In the genomic region with DNA sequence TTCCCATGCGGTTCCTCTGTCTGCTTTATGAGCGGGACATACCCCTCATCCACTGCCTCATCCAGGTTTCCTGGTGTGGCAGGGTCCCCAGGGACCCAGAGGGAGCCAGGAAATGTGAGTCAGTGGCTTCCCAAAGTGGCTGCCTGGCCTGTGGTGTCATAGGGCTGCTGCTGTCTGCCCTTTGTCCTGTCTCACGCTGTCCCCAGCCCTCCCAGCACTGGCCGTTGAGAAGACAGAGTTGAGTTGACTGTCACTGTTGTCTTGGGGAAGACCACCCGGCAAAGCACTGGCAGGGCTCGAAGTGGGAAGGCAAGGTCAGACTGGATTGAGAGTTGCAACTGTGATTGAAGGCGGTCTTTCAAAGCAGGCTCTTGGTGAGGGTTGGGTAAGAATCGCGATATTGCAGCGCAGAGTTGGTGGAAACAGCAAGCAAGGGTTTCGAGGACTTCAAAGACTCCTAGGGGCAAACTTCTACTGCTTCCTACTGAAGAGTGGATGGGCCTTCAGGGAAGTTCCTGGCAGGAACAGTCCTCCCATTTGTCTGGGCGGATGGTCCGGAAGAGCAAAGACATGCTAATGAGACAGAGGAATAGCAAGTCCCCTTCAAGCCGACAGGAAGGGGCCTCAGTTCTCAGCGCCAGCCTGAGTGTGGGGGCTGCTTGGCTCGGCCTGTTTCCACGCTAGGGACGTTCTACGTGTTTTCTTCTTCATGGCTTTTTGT, we compare ENCODE assay signal across 11 cellular contexts. TPM values are rescaled to one million over a fixed set of nuclear protein-coding genes. Genes with fewer than 3 reads are reported as not detected.
DNase-seq lines count a peak whose midpoint lies in the region; ATAC-seq, FAIRE-seq and TF ChIP-seq lines count a peak whose summit lies in the region.
"Had no signal": no experiment of that assay in that cellular context is flagged by ENCODE, and none has a peak within 500 bp of the region (broad histone marks: within the 10 kb centered on the region; RNA-seq: fewer than 3 reads in every experiment).

No MANE protein-coding gene starts in this region.

- no peaks in the 10 kb centered on the region for H3K27me3 ChIP-seq in endothelial cell of umbilical vein (ENCODE audit: control insufficient read depth in 2 of 2, insufficient read depth in 2 of 2, low read length in 2 of 2)

- POLR2A ChIA-PET in endothelial cell of umbilical vein (lab: Charles Lee), result no interaction called here

- peak overlapping the region; percentile 42 for H2AFZ ChIP-seq in endothelial cell of umbilical vein (ENCODE audit: low read depth, low read length)

- peaks cover 6% of the 10 kb centered on the region for H3K36me3 Mint-ChIP-seq in mesothelial cell of epicardium

- peak overlapping the region; percentile 94 for H3K27ac Mint-ChIP-seq in mesothelial cell of epicardium
- H3K27ac Mint-ChIP-seq: activated naive CD4-positive, alpha-beta T cell treated with anti-CD3 and anti-CD28 coated beads, Interleukin-2, amount 50 U/mL, for 72 hours had no signal

- H3K4me3 ChIP-seq in endothelial cell of umbilical vein (replicated peaks in 1 of 3; ENCODE audit: insufficient read depth in 1 of 3, low read depth in 1 of 3, low read length in 3 of 3), result no peak overlapping the region

- H3K9ac ChIP-seq in endothelial cell of umbilical vein (replicated peaks; ENCODE audit: extremely low read depth, insufficient read depth, low read length), result peak overlapping the region; percentile 41

- H3K4me3 Mint-ChIP-seq in mesothelial cell of epicardium, result peak overlapping the region; percentile 61

- H3K79me2 ChIP-seq in endothelial cell of umbilical vein (ENCODE audit: control insufficient read depth, insufficient read depth, low read length), result peaks cover 2% of the 10 kb centered on the region

- FAIRE-seq in endothelial cell of umbilical vein (lab: Jason Lieb, UNC), result peak; percentile 21
- FAIRE-seq: keratinocyte had no signal

- DNase-seq in Right ventricle myocardium inferior (ENCODE audit: missing footprints) (no peak), cardiac septum (ENCODE audit: low spot score) (no peak), endothelial cell of umbilical vein (ENCODE audit: low read depth, low spot score) (peak; percentile 38), mesothelial cell of epicardium (ENCODE audit: low spot score in 2 of 2, unreplicated experiment in 2 of 2) (no peak), GM19240 (ENCODE audit: insufficient read length, low spot score) (no peak), cortex of kidney (lab: John Stamatoyannopoulos, UW) (no peak), SIG-M5 treated with dmso at 0.1 percent for 504 hours (lab: John Stamatoyannopoulos, UW; ENCODE audit: unreplicated experiment) (no peak), NCI-H2107 treated with DMSO at 0.1 percent for 48 hours (lab: John Stamatoyannopoulos, UW; ENCODE audit: unreplicated experiment) (no peak)
- DNase-seq: OCI-M1 had no signal

- no peak for TF ChIP-seq POLR2A in endothelial cell of umbilical vein (IDR thresholded peaks at IDR 0.05; ENCODE audit: low read depth, low read length)

- H3K27ac ChIP-seq in endothelial cell of umbilical vein (ENCODE audit: insufficient read depth, low read depth, low read length), result peak overlapping the region; percentile 83

- H3K4me2 ChIP-seq in endothelial cell of umbilical vein (ENCODE audit: insufficient read depth, low read length), result peak overlapping the region; percentile 81

- H3K4me1 Mint-ChIP-seq in mesothelial cell of epicardium, result peaks cover 36% of the 10 kb centered on the region

- H4K20me1 ChIP-seq in endothelial cell of umbilical vein (replicated peaks; ENCODE audit: control insufficient read depth, extremely low read depth, insufficient read depth, low read length), result no peaks in the 10 kb centered on the region

- dilution Hi-C loops in endothelial cell of umbilical vein (cut with MboI; ENCODE audit: extremely low pct_ligation_motif_present, low sequenced_read_pairs), result no loop called here

- CTCF ChIA-PET in endothelial cell of umbilical vein (lab: Charles Lee), result interaction anchor here (1.4 kb wide), 1 partner anchor 13 kb away, joined by 7 read pairs; no protein-coding TSS in a partner anchor

- no peaks in the 10 kb centered on the region for H3K27me3 Mint-ChIP-seq in mesothelial cell of epicardium (ENCODE audit: low read depth)

- H3K9me3 Mint-ChIP-seq in mesothelial cell of epicardium, result peaks cover 21% of the 10 kb centered on the region
- H3K9me3 Mint-ChIP-seq: activated naive CD4-positive, alpha-beta T cell treated with anti-CD3 and anti-CD28 coated beads, Interleukin-2, amount 50 U/mL, for 72 hours had no signal

- H3K4me1 ChIP-seq in endothelial cell of umbilical vein (ENCODE audit: control insufficient read depth, extremely low read depth, insufficient read depth, low read length), result peaks cover 45% of the 10 kb centered on the region

- H3K9me1 ChIP-seq in endothelial cell of umbilical vein (replicated peaks; ENCODE audit: control insufficient read depth, extremely low read depth, insufficient read depth, low read length), result no peaks in the 10 kb centered on the region

- H3K9me3 ChIP-seq in endothelial cell of umbilical vein (replicated peaks; ENCODE audit: control insufficient read depth, insufficient read depth, low read length), result no peaks in the 10 kb centered on the region

- H3K36me3 ChIP-seq in endothelial cell of umbilical vein (ENCODE audit: control insufficient read depth in 2 of 2, extremely low read depth in 1 of 2, insufficient read depth in 2 of 2, low read length in 2 of 2), result no peaks in the 10 kb centered on the region

- intact Hi-C loops in Right ventricle myocardium inferior (cut with DNase I), result no loop called here
- intact Hi-C loops in cardiac septum (cut with DNase I), result no loop called here
- intact Hi-C loops in endothelial cell of umbilical vein (cut with micrococcal nuclease), result loop anchor here (1.0 kb wide), 2 partner anchors 23 to 129 kb away; no protein-coding TSS in a partner anchor

- no TSS peak for BruUV-seq in endothelial cell of umbilical vein (replicated peaks; lab: Mats Ljungman, UMichigan)

- ATAC-seq in Right ventricle myocardium inferior, result peak; percentile 44
- ATAC-seq: activated naive CD4-positive, alpha-beta T cell treated with anti-CD3 and anti-CD28 coated beads, Interleukin-2, amount 50 U/mL, for 72 hours had no signal

- TF ChIP-seq CTCF in endothelial cell of umbilical vein (IDR thresholded peaks at IDR 0.05; ENCODE audit: extremely low read depth in 1 of 2, insufficient read depth in 1 of 2, low read depth in 1 of 2, low read length in 2 of 2) (no peak), mesothelial cell of epicardium (IDR thresholded peaks at IDR 0.05; ENCODE audit: unreplicated experiment) (no peak)

TF ChIP-seq in endothelial cell of umbilical vein, 7 proteins besides CTCF, POLR2A, EP300 and RAD21:
- TF ChIP-seq FOS (IDR thresholded peaks at IDR 0.05; ENCODE audit: borderline replicate concordance, insufficient read depth, low read length) (peak; percentile 41), JUN (IDR thresholded peaks at IDR 0.05; ENCODE audit: borderline replicate concordance, insufficient read depth, insufficient read length, low read depth) (peak; percentile 11), POLR2AphosphoS5 (IDR thresholded peaks at IDR 0.05; ENCODE audit: insufficient read depth, low read depth, low read length) (no peak), EZH2 (IDR thresholded peaks at IDR 0.05; ENCODE audit: borderline replicate concordance, low read depth, low read length, severe bottlenecking) (no peak)
TF ChIP-seq in endothelial cell of umbilical vein: peak in this region for 2.

RNA-seq across cellular contexts. Expression of gene RAB31, which starts 33.9 kb away (rescaled TPM):
- total RNA-seq in Right ventricle myocardium inferior, result 11.7 TPM
- total RNA-seq in cardiac septum, result 32.2 TPM
- 27.9 and 30.5 TPM in 2 replicates for total RNA-seq in endothelial cell of umbilical vein
- polyA plus RNA-seq in endothelial cell of umbilical vein, result 21.5 and 30.5 TPM in 2 replicates
- 16.7 and 17.2 TPM in 2 replicates for polyA plus RNA-seq in endothelial cell of umbilical vein (2011; cell fraction: cytosol; rRNA removed)
- polyA plus RNA-seq in endothelial cell of umbilical vein (2011; cell fraction: nucleus; rRNA removed), result 55.6 and 82.5 TPM in 2 replicates
- polyA plus RNA-seq in endothelial cell of umbilical vein (2012), result 26.6 and 30.2 TPM in 2 replicates
- polyA minus RNA-seq in endothelial cell of umbilical vein, result 14.0 and 36.3 TPM in 2 replicates
- 71.8 TPM for polyA minus RNA-seq in endothelial cell of umbilical vein (2011; cell fraction: cytosol; rRNA and poly(A)+ RNA removed)
- 37.9 and 74.6 TPM in 2 replicates for polyA minus RNA-seq in endothelial cell of umbilical vein (2011; cell fraction: nucleus; rRNA and poly(A)+ RNA removed)
- total RNA-seq in mesothelial cell of epicardium, result 20.0 to 21.8 TPM (median 21.8 TPM) in 3 replicates
